Comparison of ENCODE assay signal across 5 cellular contexts in genomic region chr20:40393680-40394079, GRCh38.
"Had no signal": no experiment of that assay in that cellular context is flagged by ENCODE, and none has a peak within 500 bp of the region (broad histone marks: within the 10 kb centered on the region; RNA-seq: fewer than 3 reads in every experiment).

No MANE protein-coding gene starts in this region.

- H3K4me1 Mint-ChIP-seq: IgD-negative memory B cell had no signal

- ATAC-seq: HepG2, K562 had no signal

- DNase-seq: IMR-90 had no signal

- FAIRE-seq: HepG2, K562 had no signal

- H3K27ac Mint-ChIP-seq: IgD-negative memory B cell had no signal

- H3K36me3 Mint-ChIP-seq: IgD-negative memory B cell had no signal

- H3K4me3 ChIP-seq: K562 had no signal

- H3K4me3 Mint-ChIP-seq: IgD-negative memory B cell had no signal

- H3K27ac ChIP-seq: HL-60 had no signal
